In the genomic region with DNA sequence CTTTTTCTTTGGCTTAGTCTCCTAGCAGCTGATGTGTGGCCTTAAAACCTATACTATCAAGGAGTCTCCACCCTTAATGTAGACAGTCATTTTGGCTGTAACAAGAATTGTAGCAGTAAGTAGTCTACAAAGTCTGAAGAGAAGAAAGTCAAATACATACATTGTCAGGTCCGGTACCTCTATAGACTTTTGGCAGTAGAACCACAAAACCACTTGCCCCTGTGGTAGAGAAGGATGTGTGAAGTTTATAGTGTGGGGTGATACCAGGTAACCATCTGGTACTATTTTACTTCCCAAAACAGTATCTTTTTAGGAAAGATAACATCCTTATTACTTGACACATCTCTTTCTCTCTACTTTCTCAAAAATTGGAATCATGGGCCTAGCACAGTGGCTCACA, we compare ENCODE assay signal across 25 cellular contexts.
"Had no signal": no experiment of that assay in that cellular context is flagged by ENCODE, and none has a peak within 500 bp of the region (broad histone marks: within the 10 kb centered on the region; RNA-seq: fewer than 3 reads in every experiment).

No MANE protein-coding gene starts in this region.

- ATAC-seq: activated CD4-positive, CD25-positive, alpha-beta regulatory T cell treated with anti-CD3 and anti-CD28 coated beads, Interleukin-2, amount 50 U/mL, for 24 hours; mucosa of descending colon; right cardiac atrium; T-helper 17 cell had no signal

- H3K4me1 Mint-ChIP-seq: nephron had no signal

- H3K27me3 ChIP-seq: breast epithelium, spleen, suprapubic skin, tibial artery had no signal

- FAIRE-seq: frontal cortex had no signal

- H3K4me3 Mint-ChIP-seq: dendritic cell treated with granulocyte-macrophage colony-stimulating factor and Interleukin-4, amounts not matched to agents 40 ng/mL and 50 ng/mL, for 4 days; nephron; T-helper 17 cell had no signal

- H3K9me3 Mint-ChIP-seq: dendritic cell treated with granulocyte-macrophage colony-stimulating factor and Interleukin-4, amounts not matched to agents 40 ng/mL and 50 ng/mL, for 4 days; nephron had no signal

- H3K36me3 ChIP-seq: breast epithelium had no signal

- DNase-seq: activated CD4-positive, alpha-beta T cell treated with anti-CD3 and anti-CD28 coated beads for 48 hours; activated CD4-positive, alpha-beta T cell treated with anti-CD3 and anti-CD28 coated beads, Interleukin-2, amount 50 U/mL, for 48 hours; activated effector memory CD4-positive, alpha-beta T cell treated with Interleukin-2 at 50 U/mL for 16 hours; activated naive CD4-positive, alpha-beta T cell treated with Interleukin-2 at 50 U/mL for 16 hours; amygdala; central memory CD4-positive, alpha-beta T cell; effector CD4-positive, alpha-beta T cell; glutamatergic neuron; islet precursor cell; left ventricle myocardium inferior; mucosa of descending colon; posterior cingulate gyrus; right cardiac atrium; spleen; stimulated activated naive CD4-positive, alpha-beta T cell; T-helper 17 cell; T1000; tibial artery; WERI-Rb-1 had no signal

- H3K4me3 ChIP-seq: breast epithelium, left ventricle myocardium inferior, mucosa of descending colon, spleen, suprapubic skin, tibial artery had no signal

- H3K27me3 Mint-ChIP-seq: dendritic cell treated with granulocyte-macrophage colony-stimulating factor and Interleukin-4, amounts not matched to agents 40 ng/mL and 50 ng/mL, for 4 days; T-helper 17 cell had no signal

- H3K9me3 ChIP-seq: breast epithelium, left ventricle myocardium inferior, mucosa of descending colon, spleen, suprapubic skin, tibial artery had no signal

- H3K27ac Mint-ChIP-seq: dendritic cell treated with granulocyte-macrophage colony-stimulating factor and Interleukin-4, amounts not matched to agents 40 ng/mL and 50 ng/mL, for 4 days; nephron; T-helper 17 cell had no signal

- H3K27ac ChIP-seq: breast epithelium, left ventricle myocardium inferior, spleen, suprapubic skin, tibial artery, WERI-Rb-1 had no signal

- H3K4me1 ChIP-seq: breast epithelium, suprapubic skin, tibial artery had no signal
